In genomic region chr18:56638232-56639093, GRCh38 we compare ENCODE assay signal across 8 cellular contexts. TPM values are rescaled to one million over a fixed set of nuclear protein-coding genes. Genes with fewer than 3 reads are reported as not detected.
DNase-seq lines count a peak whose midpoint lies in the region; ATAC-seq, FAIRE-seq and TF ChIP-seq lines count a peak whose summit lies in the region.

TSS of gene TXNL1 (minus strand) at chr18:56638592. CDS start at chr18:56638440, 152 bp downstream.

- intact Hi-C loops in Right ventricle myocardium superior (cut with DNase I) (no loop called here), pancreas (cut with DNase I) (no loop called here), tibial artery (cut with DNase I; ENCODE audit: low total_unique reads) (loop anchor here (1.0 kb wide), 1 partner anchor 13 kb away; the partner anchor contains the start of gene WDR7)

- no peaks in the 10 kb centered on the region for H3K9me3 ChIP-seq in pancreas
- no peaks in the 10 kb centered on the region for H3K9me3 ChIP-seq in tibial artery

- H3K4me3 ChIP-seq in GM12865 (ENCODE audit: low read depth, low read length) = peak within 1 kb of the TSS; percentile 87
- H3K4me3 ChIP-seq in pancreas = peak within 1 kb of the TSS; percentile 46 to 98 (median 76)
- peak within 1 kb of the TSS; percentile 77 to 78 for H3K4me3 ChIP-seq in tibial artery

- DNase-seq in GM12865 (ENCODE audit: low read depth) = peak; percentile 99
- peak; percentile 99 for DNase-seq in NCI-H1417 treated with DMSO at 0.1 percent for 48 hours (lab: John Stamatoyannopoulos, UW)
- peak; percentile 91 for DNase-seq in SW480 (ENCODE audit: low spot score)
- peak; percentile 99 for DNase-seq in activated naive CD8-positive, alpha-beta T cell treated with anti-CD3 and anti-CD28 coated beads, Interleukin-2, amount 50 U/mL, for 24 hours
- peak; percentile 99 for DNase-seq in Right ventricle myocardium superior
- DNase-seq in pancreas = peak; percentile 99 to 100 (median 100)
- peak; percentile 98 to 100 for DNase-seq in tibial artery

- no peaks in the 10 kb centered on the region for H3K36me3 ChIP-seq in pancreas
- H3K36me3 ChIP-seq in tibial artery = no peaks in the 10 kb centered on the region

- WGBS in pancreas, 2 donors = 0 to 1% methylated on average over 54 to 63 of the region's 63 CpGs

- H3K4me3 Mint-ChIP-seq in activated naive CD8-positive, alpha-beta T cell treated with anti-CD3 and anti-CD28 coated beads, Interleukin-2, amount 50 U/mL, for 24 hours = peak within 1 kb of the TSS; percentile 98

- H3K27ac ChIP-seq in pancreas (peak within 1 kb of the TSS; percentile 76 to 97 (median 91)), tibial artery (peak within 1 kb of the TSS; percentile 94)

- H3K9me3 Mint-ChIP-seq in activated naive CD8-positive, alpha-beta T cell treated with anti-CD3 and anti-CD28 coated beads, Interleukin-2, amount 50 U/mL, for 24 hours = no peaks in the 10 kb centered on the region

- TF ChIP-seq CTCF in GM12865 (IDR thresholded peaks at IDR 0.05; ENCODE audit: insufficient read depth, low read depth, low read length, missing control alignments) = no peak
- TF ChIP-seq CTCF in pancreas (IDR thresholded peaks at IDR 0.05) = no peak
- TF ChIP-seq CTCF in tibial artery (IDR thresholded peaks at IDR 0.05) = no peak

- H3K27me3 Mint-ChIP-seq in activated naive CD8-positive, alpha-beta T cell treated with anti-CD3 and anti-CD28 coated beads, Interleukin-2, amount 50 U/mL, for 24 hours = peaks cover 2% of the 10 kb centered on the region

- peak; percentile 57 for FAIRE-seq in pancreas (lab: Jason Lieb, UNC)

- peak within 1 kb of the TSS; percentile 98 for H3K27ac Mint-ChIP-seq in activated naive CD8-positive, alpha-beta T cell treated with anti-CD3 and anti-CD28 coated beads, Interleukin-2, amount 50 U/mL, for 24 hours

- H3K36me3 Mint-ChIP-seq in activated naive CD8-positive, alpha-beta T cell treated with anti-CD3 and anti-CD28 coated beads, Interleukin-2, amount 50 U/mL, for 24 hours (ENCODE audit: low read depth) = peaks cover 31% of the 10 kb centered on the region

- no peaks in the 10 kb centered on the region for H3K27me3 ChIP-seq in pancreas
- H3K27me3 ChIP-seq in tibial artery = no peaks in the 10 kb centered on the region

- H3K4me1 ChIP-seq in pancreas (peaks cover 0 to 24% (median 18%) of the 10 kb centered on the region in 3 donors), tibial artery (peaks cover 0 to 29% (median 12%) of the 10 kb centered on the region in 4 donors)

- ATAC-seq in HG02763 (IDR thresholded peaks at IDR 0.05; ENCODE audit: unreplicated experiment) (peak; percentile 98), Right ventricle myocardium superior (ENCODE audit: poor library complexity) (peak; percentile 98), pancreas (peak; percentile 94 to 99 (median 98))
- peak; percentile 95 for ATAC-seq in activated naive CD8-positive, alpha-beta T cell treated with anti-CD3 and anti-CD28 coated beads, Interleukin-2, amount 50 U/mL, for 24 hours

- H3K4me1 Mint-ChIP-seq in activated naive CD8-positive, alpha-beta T cell treated with anti-CD3 and anti-CD28 coated beads, Interleukin-2, amount 50 U/mL, for 24 hours = peaks cover 44% of the 10 kb centered on the region

RNA-seq across cellular contexts. Expression of gene TXNL1, which starts in this region (rescaled TPM):
- 113 TPM for total RNA-seq in Right ventricle myocardium superior
- 10 to 100 TPM; 33.0 to 46.5 (median 35.7) TPM for total RNA-seq in pancreas
- 10 to 100 TPM; 36.0 to 42.9 TPM for polyA plus RNA-seq in pancreas

Comparison
In these comparisons a context has a peak if more than half of its experiments do, and no peak if none do; other contexts are left out.
1. Peak in every context shown above with its lines: DNase-seq, ATAC-seq, H3K4me3 ChIP-seq and H3K27ac ChIP-seq.